8 cellular contexts compared by ENCODE assay signal in the genomic region with DNA sequence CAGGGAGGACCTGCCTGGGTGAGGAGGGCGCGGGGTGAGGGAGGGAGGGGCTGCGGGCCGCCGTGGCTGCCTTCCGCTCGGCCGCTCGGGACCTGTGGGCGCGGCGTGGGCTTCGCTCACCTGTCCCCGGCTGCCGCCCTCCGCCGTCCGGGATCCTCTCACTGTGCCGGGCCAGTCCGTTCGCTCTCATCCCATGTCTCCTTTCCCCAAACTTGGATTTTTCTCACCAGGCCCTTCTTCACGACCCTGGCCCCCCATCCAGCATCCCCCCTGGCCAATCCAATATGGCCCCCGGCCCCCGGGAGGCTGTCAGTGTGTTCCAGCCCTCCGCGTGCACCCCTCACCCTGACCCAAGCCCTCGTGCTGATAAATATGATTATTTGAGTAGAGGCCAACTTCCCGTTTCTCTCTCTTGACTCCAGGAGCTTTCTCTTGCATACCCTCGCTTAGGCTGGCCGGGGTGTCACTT. TPM values are rescaled to one million over a fixed set of nuclear protein-coding genes. Genes with fewer than 3 reads are reported as not detected.
DNase-seq lines count a peak whose midpoint lies in the region; ATAC-seq, FAIRE-seq and TF ChIP-seq lines count a peak whose summit lies in the region.

No MANE protein-coding gene starts in this region.

- intact Hi-C loops in body of pancreas (cut with DNase I), result no loop called here
- intact Hi-C loops in HepG2 (cut with micrococcal nuclease; ENCODE audit: unreplicated experiment), result loop anchor here (5.0 kb wide), 1 partner anchor 47 kb away; no protein-coding TSS in a partner anchor

- WGBS in body of pancreas, 2 donors, result 0% methylated on average over 14 to 28 of the region's 30 CpGs
- 1% methylated on average over 26 of the region's 30 CpGs for WGBS in HepG2 (ENCODE audit: low lambda C conversion rate)
- WGBS in tibial nerve, 2 donors, result 0 to 1% methylated on average over 19 to 28 of the region's 30 CpGs

- H3K4me1 ChIP-seq in Karpas-422 (ENCODE audit: low read length) (peaks cover 29% of the 10 kb centered on the region), body of pancreas (peaks cover 38% of the 10 kb centered on the region), HepG2 (ENCODE audit: insufficient read depth, low read length) (peaks cover 57% of the 10 kb centered on the region), tibial nerve (peaks cover 0 to 43% (median 26%) of the 10 kb centered on the region in 4 donors)

- H3K36me3 ChIP-seq in GM06990 (ENCODE audit: control insufficient read depth, insufficient read depth, low read length) (no peaks in the 10 kb centered on the region), Karpas-422 (ENCODE audit: insufficient read depth, low read length) (no peaks in the 10 kb centered on the region), body of pancreas (replicated peaks in 1 of 2; ENCODE audit: insufficient read depth in 1 of 2, low read depth in 2 of 2) (no peaks in the 10 kb centered on the region), HepG2 (replicated peaks in 1 of 2; ENCODE audit: control insufficient read depth in 1 of 2, insufficient read depth in 2 of 2, low read length in 2 of 2) (no peaks in the 10 kb centered on the region), tibial nerve (peaks cover 0 to 10% (median 0%) of the 10 kb centered on the region in 3 donors)

- no peak for FAIRE-seq in HepG2 (lab: Jason Lieb, UNC)

- TSS peak; percentile 60 for BruUV-seq in HepG2 (replicated peaks; lab: Mats Ljungman, UMichigan)

- TF ChIP-seq CTCF in GM06990 (IDR thresholded peaks at IDR 0.05; ENCODE audit: insufficient read depth, low read length, poor library complexity, severe bottlenecking), result no peak
- no peak for TF ChIP-seq CTCF in body of pancreas (IDR thresholded peaks at IDR 0.05)
- no peak for TF ChIP-seq CTCF in HepG2 (CRISPR knock-in tag; IDR thresholded peaks at IDR 0.05)
- TF ChIP-seq CTCF in tibial nerve (IDR thresholded peaks at IDR 0.05), result no peak

- CTCF ChIA-PET in HepG2 (lab: Yijun Ruan, JAX; ENCODE audit: low intra/inter-chr PET ratio, low total read pairs), result no interaction called here

- POLR2A ChIA-PET in HepG2 (lab: Yijun Ruan, JAX), result interaction anchor here (1.0 to 5.2 kb wide), 10 partner anchors 9 to 55 kb away, joined by 3 to 113 read pairs (median 6); a partner anchor contains a TSS

- peaks cover 9% of the 10 kb centered on the region for H4K20me1 ChIP-seq in Karpas-422 (ENCODE audit: insufficient read depth, low read depth, low read length)
- peaks cover 4% of the 10 kb centered on the region; the same call in 1 of the 2 replicates for H4K20me1 ChIP-seq in HepG2 (ENCODE audit: insufficient read depth, low read length)

- no peaks in the 10 kb centered on the region for H3K9me3 ChIP-seq in Karpas-422 (ENCODE audit: low read length)
- H3K9me3 ChIP-seq in body of pancreas, result no peaks in the 10 kb centered on the region
- H3K9me3 ChIP-seq in HepG2 (ENCODE audit: low read length), result no peaks in the 10 kb centered on the region
- no peaks in the 10 kb centered on the region for H3K9me3 ChIP-seq in tibial nerve

- in situ Hi-C loops in HepG2 (cut with HindIII; ENCODE audit: extremely low pct_ligation_motif_present, low pct_unique_long_range_greater_than_20kb), result no loop called here

- ATAC-seq in body of pancreas (peak; percentile 41), HepG2 (peak; percentile 11), GM21723 (IDR thresholded peaks at IDR 0.05; ENCODE audit: unreplicated experiment) (no peak)

- H3K9me2 ChIP-seq in Karpas-422 (replicated peaks; ENCODE audit: insufficient read depth, low read length), result no peaks in the 10 kb centered on the region

- H3K27ac ChIP-seq in Karpas-422 (ENCODE audit: low read length) (peak overlapping the region; percentile 49; the same call in 1 of the 2 replicates), body of pancreas (peak overlapping the region; percentile 88 to 97 (median 94)), HepG2 (ENCODE audit: extremely low read length, insufficient read depth, low read length) (peak overlapping the region; percentile 84), tibial nerve (peak overlapping the region; percentile 94 to 99 (median 98))

- TF ChIP-seq EP300 in HepG2 (IDR thresholded peaks at IDR 0.05; ENCODE audit: low read depth in 2 of 2, low read length in 2 of 2), result no peak
- TF ChIP-seq EP300 in HepG2 (CRISPR knock-in tag; IDR thresholded peaks at IDR 0.05; ENCODE audit: borderline replicate concordance), result no peak
- no peak for TF ChIP-seq EP300 in tibial nerve (IDR thresholded peaks at IDR 0.05)

- H3K4me3 ChIP-seq in GM06990 (replicated peaks; ENCODE audit: low read depth, low read length) (peak overlapping the region; percentile 79), Karpas-422 (ENCODE audit: low read length) (peak overlapping the region; percentile 88), body of pancreas (peak overlapping the region; percentile 63 to 96), HepG2 (replicated peaks in 1 of 3; ENCODE audit: insufficient read depth in 1 of 3, low read depth in 2 of 3, low read length in 3 of 3) (peak overlapping the region; percentile 88 to 98 (median 91)), tibial nerve (peak overlapping the region; percentile 75 to 99 (median 90))

- H2AFZ ChIP-seq in Karpas-422 (ENCODE audit: low read length), result 0 out of 2 replicates have a peak overlapping the region, but pooled peaks have one; percentile 2
- no peak overlapping the region for H2AFZ ChIP-seq in HepG2 (ENCODE audit: low read length)

- H3K4me2 ChIP-seq in Karpas-422 (ENCODE audit: low read depth, low read length, poor library complexity, severe bottlenecking) (peak overlapping the region; percentile 81), HepG2 (ENCODE audit: low read depth, low read length) (peak overlapping the region; percentile 96)

- peak overlapping the region; percentile 84 for H3K9ac ChIP-seq in Karpas-422 (ENCODE audit: low read length)
- peak overlapping the region; percentile 82 for H3K9ac ChIP-seq in HepG2 (ENCODE audit: insufficient read depth, low read depth, low read length)

- H3K27me3 ChIP-seq in GM06990 (replicated peaks; ENCODE audit: control insufficient read depth, insufficient read depth, low read length) (no peaks in the 10 kb centered on the region), Karpas-422 (ENCODE audit: low read length) (no peaks in the 10 kb centered on the region), body of pancreas (no peaks in the 10 kb centered on the region), HepG2 (ENCODE audit: control insufficient read depth in 1 of 2, insufficient read depth in 2 of 2, low read length in 2 of 2) (no peaks in the 10 kb centered on the region), tibial nerve (no peaks in the 10 kb centered on the region)

- no peak for TF ChIP-seq POLR2A in body of pancreas (IDR thresholded peaks at IDR 0.05)
- TF ChIP-seq POLR2A in HepG2 (IDR thresholded peaks at IDR 0.05; ENCODE audit: insufficient read depth in 1 of 2, low read depth in 2 of 2, low read length in 2 of 2), result no peak
- TF ChIP-seq POLR2A in tibial nerve (IDR thresholded peaks at IDR 0.05), result no peak

- H3K79me2 ChIP-seq in Karpas-422 (ENCODE audit: low read length), result peaks cover 32% of the 10 kb centered on the region
- peaks cover 15% of the 10 kb centered on the region for H3K79me2 ChIP-seq in HepG2 (ENCODE audit: insufficient read depth, low read length)

- TF ChIP-seq RAD21 in HepG2 (CRISPR knock-in tag; IDR thresholded peaks at IDR 0.05), result no peak

- DNase-seq in GM06990 (ENCODE audit: extremely low read depth, insufficient read length) (no peak), Karpas-422 (peak; percentile 85), body of pancreas (no peak), HepG2 (ENCODE audit: low spot score) (no peak), tibial nerve (ENCODE audit: low spot score in 2 of 2) (no peak), cerebellum (ENCODE audit: low spot score) (no peak), Ammon's horn (ENCODE audit: low spot score) (no peak)

RNA-seq across cellular contexts. Expression of a gene that starts 0.4 kb away (rescaled TPM):
- total RNA-seq in Karpas-422 (2014; rRNA removed; shearing (Covaris generic); ENCODE audit: low replicate concordance), result 36.3 and 69.0 TPM in 2 replicates
- total RNA-seq in body of pancreas, result 10 to 100 TPM; 17.4 to 37.6 TPM
- total RNA-seq in HepG2 (2016; rRNA removed; fragmentation: Illumina TruSeq; extraction: Trizol), result 13.8 and 17.1 TPM in 2 replicates
- 5.0 and 5.2 TPM in 2 replicates for total RNA-seq in HepG2 (2016; cell fraction: cytosol; rRNA removed; fragmentation: Illumina TruSeq; extraction: Trizol; ENCODE audit: low read depth)
- total RNA-seq in HepG2 (2016; cell fraction: insoluble cytoplasmic fraction; rRNA removed; fragmentation: Illumina TruSeq; extraction: Trizol), result 8.3 and 21.5 TPM in 2 replicates
- total RNA-seq in HepG2 (2016; cell fraction: membrane; rRNA removed; fragmentation: Illumina TruSeq; extraction: Trizol), result 5.7 and 8.8 TPM in 2 replicates
- 17.3 and 20.3 TPM in 2 replicates for total RNA-seq in HepG2 (2016; cell fraction: nucleus; rRNA removed; fragmentation: Illumina TruSeq; extraction: Trizol)
- 13.0 and 18.1 TPM in 2 replicates for polyA plus RNA-seq in HepG2 (2011; rRNA removed)
- 10.2 and 13.3 TPM in 2 replicates for polyA plus RNA-seq in HepG2 (2011; cell fraction: cytosol; rRNA removed)
- 62.4 and 69.3 TPM in 2 replicates for polyA plus RNA-seq in HepG2 (2011; cell fraction: nucleus; rRNA removed)
- polyA plus RNA-seq in HepG2 (2012), result 9.9 and 13.5 TPM in 2 replicates
- 3.7 and 4.2 TPM in 2 replicates for polyA plus RNA-seq in HepG2 (2016; cell fraction: cytosol; fragmentation: Illumina TruSeq; extraction: Trizol; ENCODE audit: low read depth)
- polyA plus RNA-seq in HepG2 (2016; cell fraction: insoluble cytoplasmic fraction; fragmentation: Illumina TruSeq; extraction: Trizol; ENCODE audit: low read depth), result 7.6 TPM in 2 replicates
- polyA plus RNA-seq in HepG2 (2016; cell fraction: membrane; fragmentation: Illumina TruSeq; extraction: Trizol; ENCODE audit: low read depth), result 5.0 and 5.6 TPM in 2 replicates
- 44.7 and 51.5 TPM in 2 replicates for polyA plus RNA-seq in HepG2 (2016; cell fraction: nucleus; fragmentation: Illumina TruSeq; extraction: Trizol; ENCODE audit: insufficient read depth, low read depth)
- 30.6 and 46.1 TPM in 2 replicates for polyA minus RNA-seq in HepG2 (2011; rRNA and poly(A)+ RNA removed; ENCODE audit: low replicate concordance)
- 4.3 and 8.8 TPM in 2 replicates for polyA minus RNA-seq in HepG2 (2011; cell fraction: cytosol; rRNA and poly(A)+ RNA removed)
- 18.5 and 19.6 TPM in 2 replicates for polyA minus RNA-seq in HepG2 (2011; cell fraction: nucleus; rRNA and poly(A)+ RNA removed)
- total RNA-seq in tibial nerve, result 10 to 100 TPM; 27.5 to 41.1 (median 33.6) TPM
- total RNA-seq in cerebellum, result 15.5 TPM

RNA-seq across cellular contexts. Expression of a gene that starts 22.5 kb away (rescaled TPM):
- total RNA-seq in Karpas-422 (2014; rRNA removed; shearing (Covaris generic); ENCODE audit: low replicate concordance), result 12.2 and 13.3 TPM in 2 replicates
- total RNA-seq in body of pancreas, result 10 to 100 TPM; 38.4 to 60.0 TPM
- 20.9 and 25.0 TPM in 2 replicates for total RNA-seq in HepG2 (2016; rRNA removed; fragmentation: Illumina TruSeq; extraction: Trizol)
- total RNA-seq in HepG2 (2016; cell fraction: cytosol; rRNA removed; fragmentation: Illumina TruSeq; extraction: Trizol; ENCODE audit: low read depth), result 4.1 and 5.1 TPM in 2 replicates
- 16.6 and 24.3 TPM in 2 replicates for total RNA-seq in HepG2 (2016; cell fraction: insoluble cytoplasmic fraction; rRNA removed; fragmentation: Illumina TruSeq; extraction: Trizol)
- 11.5 and 11.6 TPM in 2 replicates for total RNA-seq in HepG2 (2016; cell fraction: membrane; rRNA removed; fragmentation: Illumina TruSeq; extraction: Trizol)
- total RNA-seq in HepG2 (2016; cell fraction: nucleus; rRNA removed; fragmentation: Illumina TruSeq; extraction: Trizol), result 22.1 and 26.1 TPM in 2 replicates
- polyA plus RNA-seq in HepG2 (2011; rRNA removed), result 14.8 and 19.9 TPM in 2 replicates
- 10.9 and 14.4 TPM in 2 replicates for polyA plus RNA-seq in HepG2 (2011; cell fraction: cytosol; rRNA removed)
- polyA plus RNA-seq in HepG2 (2011; cell fraction: nucleus; rRNA removed), result 95.0 and 99.0 TPM in 2 replicates
- 13.7 and 34.6 TPM in 2 replicates for polyA plus RNA-seq in HepG2 (2012)
- 2.2 and 2.8 TPM in 2 replicates for polyA plus RNA-seq in HepG2 (2016; cell fraction: cytosol; fragmentation: Illumina TruSeq; extraction: Trizol; ENCODE audit: low read depth)
- 14.0 and 18.0 TPM in 2 replicates for polyA plus RNA-seq in HepG2 (2016; cell fraction: insoluble cytoplasmic fraction; fragmentation: Illumina TruSeq; extraction: Trizol; ENCODE audit: low read depth)
- 4.8 and 5.2 TPM in 2 replicates for polyA plus RNA-seq in HepG2 (2016; cell fraction: membrane; fragmentation: Illumina TruSeq; extraction: Trizol; ENCODE audit: low read depth)
- 41.5 and 42.6 TPM in 2 replicates for polyA plus RNA-seq in HepG2 (2016; cell fraction: nucleus; fragmentation: Illumina TruSeq; extraction: Trizol; ENCODE audit: insufficient read depth, low read depth)
- 28.3 and 69.9 TPM in 2 replicates for polyA minus RNA-seq in HepG2 (2011; rRNA and poly(A)+ RNA removed; ENCODE audit: low replicate concordance)
- 21.0 and 26.5 TPM in 2 replicates for polyA minus RNA-seq in HepG2 (2011; cell fraction: cytosol; rRNA and poly(A)+ RNA removed)
- polyA minus RNA-seq in HepG2 (2011; cell fraction: nucleus; rRNA and poly(A)+ RNA removed), result 34.2 and 40.8 TPM in 2 replicates
- 10 to 100 TPM; 59.4 to 79.2 (median 72.5) TPM for total RNA-seq in tibial nerve
- 6.1 TPM for total RNA-seq in cerebellum

RNA-seq across cellular contexts. Expression of a gene that starts 25.0 kb away (rescaled TPM):
- not detected in 2 replicates for total RNA-seq in Karpas-422 (2014; rRNA removed; shearing (Covaris generic); ENCODE audit: low replicate concordance)
- total RNA-seq in body of pancreas, result not detected
- 0.98 and 1.4 TPM in 2 replicates for total RNA-seq in HepG2 (2016; rRNA removed; fragmentation: Illumina TruSeq; extraction: Trizol)
- total RNA-seq in HepG2 (2016; cell fraction: cytosol; rRNA removed; fragmentation: Illumina TruSeq; extraction: Trizol; ENCODE audit: low read depth), result 0.26 and 0.30 TPM in 2 replicates
- total RNA-seq in HepG2 (2016; cell fraction: insoluble cytoplasmic fraction; rRNA removed; fragmentation: Illumina TruSeq; extraction: Trizol), result 1.4 and 1.7 TPM in 2 replicates
- total RNA-seq in HepG2 (2016; cell fraction: membrane; rRNA removed; fragmentation: Illumina TruSeq; extraction: Trizol), result 1.1 and 2.0 TPM in 2 replicates
- total RNA-seq in HepG2 (2016; cell fraction: nucleus; rRNA removed; fragmentation: Illumina TruSeq; extraction: Trizol), result 1.1 TPM in 2 replicates
- 1.6 and 1.9 TPM in 2 replicates for polyA plus RNA-seq in HepG2 (2011; rRNA removed)
- polyA plus RNA-seq in HepG2 (2011; cell fraction: cytosol; rRNA removed), result 1.8 and 2.4 TPM in 2 replicates
- 0.93 and 1.9 TPM in 2 replicates for polyA plus RNA-seq in HepG2 (2011; cell fraction: nucleus; rRNA removed)
- 0.30 and 0.32 TPM in 2 replicates for polyA plus RNA-seq in HepG2 (2012)
- 0.71 and 0.72 TPM in 2 replicates for polyA plus RNA-seq in HepG2 (2016; cell fraction: cytosol; fragmentation: Illumina TruSeq; extraction: Trizol; ENCODE audit: low read depth)
- polyA plus RNA-seq in HepG2 (2016; cell fraction: insoluble cytoplasmic fraction; fragmentation: Illumina TruSeq; extraction: Trizol; ENCODE audit: low read depth), result 0.81 and 1.2 TPM in 2 replicates
- polyA plus RNA-seq in HepG2 (2016; cell fraction: membrane; fragmentation: Illumina TruSeq; extraction: Trizol; ENCODE audit: low read depth), result 1.2 TPM in 2 replicates
- 1.9 and 2.5 TPM in 2 replicates for polyA plus RNA-seq in HepG2 (2016; cell fraction: nucleus; fragmentation: Illumina TruSeq; extraction: Trizol; ENCODE audit: insufficient read depth, low read depth)
- 0.09 and 5.5 TPM in 2 replicates for polyA minus RNA-seq in HepG2 (2011; rRNA and poly(A)+ RNA removed; ENCODE audit: low replicate concordance)
- 0.79 and 1.3 TPM in 2 replicates for polyA minus RNA-seq in HepG2 (2011; cell fraction: cytosol; rRNA and poly(A)+ RNA removed)
- 0.26 and 1.2 TPM in 2 replicates for polyA minus RNA-seq in HepG2 (2011; cell fraction: nucleus; rRNA and poly(A)+ RNA removed)
- under 1 TPM in 2 of 4 donors, not detected in 2; 0.22 to 0.78 TPM for total RNA-seq in tibial nerve
- not detected for total RNA-seq in cerebellum

RNA-seq across cellular contexts. Expression of a gene that starts 25.8 kb away (rescaled TPM):
- total RNA-seq in Karpas-422 (2014; rRNA removed; shearing (Covaris generic); ENCODE audit: low replicate concordance), result 25.0 and 37.6 TPM in 2 replicates
- 10 to 100 TPM; 13.7 to 27.4 TPM for total RNA-seq in body of pancreas
- 20.2 and 24.7 TPM in 2 replicates for total RNA-seq in HepG2 (2016; rRNA removed; fragmentation: Illumina TruSeq; extraction: Trizol)
- 4.3 and 6.3 TPM in 2 replicates for total RNA-seq in HepG2 (2016; cell fraction: cytosol; rRNA removed; fragmentation: Illumina TruSeq; extraction: Trizol; ENCODE audit: low read depth)
- total RNA-seq in HepG2 (2016; cell fraction: insoluble cytoplasmic fraction; rRNA removed; fragmentation: Illumina TruSeq; extraction: Trizol), result 19.4 and 25.8 TPM in 2 replicates
- 5.9 and 8.3 TPM in 2 replicates for total RNA-seq in HepG2 (2016; cell fraction: membrane; rRNA removed; fragmentation: Illumina TruSeq; extraction: Trizol)
- 26.3 and 28.9 TPM in 2 replicates for total RNA-seq in HepG2 (2016; cell fraction: nucleus; rRNA removed; fragmentation: Illumina TruSeq; extraction: Trizol)
- polyA plus RNA-seq in HepG2 (2011; rRNA removed), result 13.0 and 18.0 TPM in 2 replicates
- polyA plus RNA-seq in HepG2 (2011; cell fraction: cytosol; rRNA removed), result 4.1 and 6.3 TPM in 2 replicates
- polyA plus RNA-seq in HepG2 (2011; cell fraction: nucleus; rRNA removed), result 21.8 and 23.2 TPM in 2 replicates
- 5.5 and 7.7 TPM in 2 replicates for polyA plus RNA-seq in HepG2 (2012)
- polyA plus RNA-seq in HepG2 (2016; cell fraction: cytosol; fragmentation: Illumina TruSeq; extraction: Trizol; ENCODE audit: low read depth), result 1.00 and 1.3 TPM in 2 replicates
- polyA plus RNA-seq in HepG2 (2016; cell fraction: insoluble cytoplasmic fraction; fragmentation: Illumina TruSeq; extraction: Trizol; ENCODE audit: low read depth), result 11.8 and 15.3 TPM in 2 replicates
- 2.0 and 2.6 TPM in 2 replicates for polyA plus RNA-seq in HepG2 (2016; cell fraction: membrane; fragmentation: Illumina TruSeq; extraction: Trizol; ENCODE audit: low read depth)
- polyA plus RNA-seq in HepG2 (2016; cell fraction: nucleus; fragmentation: Illumina TruSeq; extraction: Trizol; ENCODE audit: insufficient read depth, low read depth), result 25.2 and 25.4 TPM in 2 replicates
- 14.0 and 45.5 TPM in 2 replicates for polyA minus RNA-seq in HepG2 (2011; rRNA and poly(A)+ RNA removed; ENCODE audit: low replicate concordance)
- polyA minus RNA-seq in HepG2 (2011; cell fraction: cytosol; rRNA and poly(A)+ RNA removed), result 5.5 and 8.8 TPM in 2 replicates
- polyA minus RNA-seq in HepG2 (2011; cell fraction: nucleus; rRNA and poly(A)+ RNA removed), result 63.2 and 74.2 TPM in 2 replicates
- total RNA-seq in tibial nerve, result 10 to 100 TPM; 17.9 to 30.9 (median 26.0) TPM
- total RNA-seq in cerebellum, result 37.0 TPM

RNA-seq across cellular contexts. Expression of a gene that starts 33.4 kb away (rescaled TPM):
- total RNA-seq in Karpas-422 (2014; rRNA removed; shearing (Covaris generic); ENCODE audit: low replicate concordance), result 5.7 and 11.1 TPM in 2 replicates
- 1 to 10 TPM; 6.2 to 9.6 TPM for total RNA-seq in body of pancreas
- 7.4 and 8.4 TPM in 2 replicates for total RNA-seq in HepG2 (2016; rRNA removed; fragmentation: Illumina TruSeq; extraction: Trizol)
- 1.8 TPM in 2 replicates for total RNA-seq in HepG2 (2016; cell fraction: cytosol; rRNA removed; fragmentation: Illumina TruSeq; extraction: Trizol; ENCODE audit: low read depth)
- total RNA-seq in HepG2 (2016; cell fraction: insoluble cytoplasmic fraction; rRNA removed; fragmentation: Illumina TruSeq; extraction: Trizol), result 7.7 and 8.2 TPM in 2 replicates
- total RNA-seq in HepG2 (2016; cell fraction: membrane; rRNA removed; fragmentation: Illumina TruSeq; extraction: Trizol), result 5.3 and 5.8 TPM in 2 replicates
- total RNA-seq in HepG2 (2016; cell fraction: nucleus; rRNA removed; fragmentation: Illumina TruSeq; extraction: Trizol), result 8.5 and 10.6 TPM in 2 replicates
- polyA plus RNA-seq in HepG2 (2011; rRNA removed), result 4.7 and 6.1 TPM in 2 replicates
- polyA plus RNA-seq in HepG2 (2011; cell fraction: cytosol; rRNA removed), result 3.7 and 4.9 TPM in 2 replicates
- 9.9 and 12.6 TPM in 2 replicates for polyA plus RNA-seq in HepG2 (2011; cell fraction: nucleus; rRNA removed)
- polyA plus RNA-seq in HepG2 (2012), result 15.6 and 16.1 TPM in 2 replicates
- 0.83 and 0.97 TPM in 2 replicates for polyA plus RNA-seq in HepG2 (2016; cell fraction: cytosol; fragmentation: Illumina TruSeq; extraction: Trizol; ENCODE audit: low read depth)
- 9.5 and 10.6 TPM in 2 replicates for polyA plus RNA-seq in HepG2 (2016; cell fraction: insoluble cytoplasmic fraction; fragmentation: Illumina TruSeq; extraction: Trizol; ENCODE audit: low read depth)
- 2.9 and 3.0 TPM in 2 replicates for polyA plus RNA-seq in HepG2 (2016; cell fraction: membrane; fragmentation: Illumina TruSeq; extraction: Trizol; ENCODE audit: low read depth)
- polyA plus RNA-seq in HepG2 (2016; cell fraction: nucleus; fragmentation: Illumina TruSeq; extraction: Trizol; ENCODE audit: insufficient read depth, low read depth), result 19.2 and 19.9 TPM in 2 replicates
- polyA minus RNA-seq in HepG2 (2011; rRNA and poly(A)+ RNA removed; ENCODE audit: low replicate concordance), result 2.6 and 5.3 TPM in 2 replicates
- polyA minus RNA-seq in HepG2 (2011; cell fraction: cytosol; rRNA and poly(A)+ RNA removed), result 4.9 and 7.5 TPM in 2 replicates
- 4.2 and 4.7 TPM in 2 replicates for polyA minus RNA-seq in HepG2 (2011; cell fraction: nucleus; rRNA and poly(A)+ RNA removed)
- total RNA-seq in tibial nerve, result 10 to 100 TPM; 12.9 to 17.7 (median 15.7) TPM
- total RNA-seq in cerebellum, result 9.5 TPM
